ENCODE assay signal across 9 cellular contexts in the genomic region with DNA sequence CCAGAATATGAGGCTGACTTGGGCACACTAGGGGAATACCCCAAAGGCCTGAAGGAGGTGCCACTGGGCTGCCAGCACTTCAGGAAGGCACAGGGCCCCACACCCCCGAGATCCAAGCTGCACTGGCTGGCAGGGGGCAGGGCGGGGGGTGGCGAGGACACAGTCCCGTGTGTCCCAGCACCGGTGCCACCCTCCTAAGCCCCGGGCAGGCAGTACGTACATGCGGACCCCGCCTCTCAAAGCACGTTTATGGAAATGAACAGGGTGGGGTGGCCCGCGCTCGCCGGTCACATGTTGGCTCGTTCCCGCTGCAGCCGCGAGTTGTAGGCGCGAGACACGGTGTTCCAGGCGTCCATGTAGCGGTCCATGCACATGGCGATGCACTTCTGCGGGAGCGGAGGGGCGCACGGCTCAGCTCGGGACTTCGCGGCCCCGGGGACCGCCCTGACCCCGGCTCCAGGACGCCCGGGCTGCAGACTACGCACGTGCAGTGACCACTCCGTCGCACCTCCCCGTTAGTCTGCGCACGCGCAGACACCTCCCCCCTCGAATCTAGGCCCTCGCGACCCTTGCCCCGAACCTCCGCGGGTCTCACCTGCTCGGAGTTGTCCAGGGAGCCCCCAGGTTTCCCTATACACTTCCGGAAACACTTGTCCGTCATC. TPM values are rescaled to one million over a fixed set of nuclear protein-coding genes. Genes with fewer than 3 reads are reported as not detected.
A peak's percentile ranks its signal among the peaks of the same experiment; 100 is the strongest.
DNase-seq lines count a peak whose midpoint lies in the region; ATAC-seq, FAIRE-seq and TF ChIP-seq lines count a peak whose summit lies in the region.
"Had no signal": no experiment of that assay in that cellular context is flagged by ENCODE, and none has a peak within 500 bp of the region (broad histone marks: within the 10 kb centered on the region; RNA-seq: fewer than 3 reads in every experiment).

No MANE protein-coding gene starts in this region.

- TF ChIP-seq CTCF in gastroesophageal sphincter (IDR thresholded peaks at IDR 0.05), result no peak
- no peak for TF ChIP-seq CTCF in pancreas (IDR thresholded peaks at IDR 0.05)

- no peaks in the 10 kb centered on the region for H3K9me3 Mint-ChIP-seq in activated T-helper 2 cell treated with anti-CD3 and anti-CD28 coated beads, Interferon-gamma antibody, Interleukin-2, Interleukin-4, amounts not matched to agents 10 μg/mL and 5 μg/mL and 100 μg/mL, durations not matched to agents 14 hours and 24 hours and 36 hours

- H3K27me3 ChIP-seq in gastroesophageal sphincter, result no peaks in the 10 kb centered on the region
- no peaks in the 10 kb centered on the region for H3K27me3 ChIP-seq in pancreas

- H3K9me3 ChIP-seq in gastroesophageal sphincter (no peaks in the 10 kb centered on the region), pancreas (no peaks in the 10 kb centered on the region)

- H3K4me3 Mint-ChIP-seq in activated T-helper 2 cell treated with anti-CD3 and anti-CD28 coated beads, Interferon-gamma antibody, Interleukin-2, Interleukin-4, amounts not matched to agents 10 μg/mL and 5 μg/mL and 100 μg/mL, durations not matched to agents 14 hours and 24 hours and 36 hours (ENCODE audit: low read depth), result peak overlapping the region; percentile 95

- no peak for TF ChIP-seq EP300 in gastroesophageal sphincter (IDR thresholded peaks at IDR 0.05)

- TF ChIP-seq POLR2A in gastroesophageal sphincter (IDR thresholded peaks at IDR 0.05), result no peak

- peaks cover 44% of the 10 kb centered on the region for H3K36me3 Mint-ChIP-seq in activated T-helper 2 cell treated with anti-CD3 and anti-CD28 coated beads, Interferon-gamma antibody, Interleukin-2, Interleukin-4, amounts not matched to agents 10 μg/mL and 5 μg/mL and 100 μg/mL, durations not matched to agents 14 hours and 24 hours and 36 hours (ENCODE audit: low read depth)

- H3K27ac Mint-ChIP-seq in activated T-helper 2 cell treated with anti-CD3 and anti-CD28 coated beads, Interferon-gamma antibody, Interleukin-2, Interleukin-4, amounts not matched to agents 10 μg/mL and 5 μg/mL and 100 μg/mL, durations not matched to agents 14 hours and 24 hours and 36 hours, result peak overlapping the region; percentile 96

- intact Hi-C loops in activated T-helper 2 cell treated with anti-CD3 and anti-CD28 coated beads, Interferon-gamma antibody, Interleukin-2, Interleukin-4, amounts not matched to agents 10 μg/mL and 5 μg/mL and 100 μg/mL, durations not matched to agents 14 hours and 24 hours and 36 hours (cut with micrococcal nuclease), result loop anchor here (1.0 kb wide), 1 partner anchor 31 kb away; no protein-coding TSS in a partner anchor
- intact Hi-C loops in pancreas (cut with DNase I), result no loop called here

- H3K4me3 ChIP-seq in gastroesophageal sphincter (peak overlapping the region; percentile 79 to 90), pancreas (peak overlapping the region; percentile 80 to 92 (median 86))

- peaks cover 3 to 51% (median 27%) of the 10 kb centered on the region in 3 donors for H3K4me1 ChIP-seq in gastroesophageal sphincter
- H3K4me1 ChIP-seq in pancreas, result peaks cover 5 to 24% (median 7%) of the 10 kb centered on the region in 3 donors

- H3K27ac ChIP-seq in gastroesophageal sphincter (peak overlapping the region; percentile 89 to 98 (median 96)), pancreas (peak overlapping the region; percentile 95 to 97 (median 96))

- peaks cover 4% of the 10 kb centered on the region for H3K4me1 Mint-ChIP-seq in activated T-helper 2 cell treated with anti-CD3 and anti-CD28 coated beads, Interferon-gamma antibody, Interleukin-2, Interleukin-4, amounts not matched to agents 10 μg/mL and 5 μg/mL and 100 μg/mL, durations not matched to agents 14 hours and 24 hours and 36 hours (ENCODE audit: low read depth)

- 2 to 40% methylated on average over 1 to 8 of the region's 53 CpGs for WGBS in gastroesophageal sphincter (ENCODE audit: low coverage in 1 of 2), 2 donors
- 2 to 7% methylated on average over 46 to 53 of the region's 53 CpGs for WGBS in pancreas, 2 donors

- ATAC-seq in HG02610 (IDR thresholded peaks at IDR 0.05; ENCODE audit: unreplicated experiment) (peak; percentile 8), gastroesophageal sphincter (peak; percentile 9), pancreas (peak; percentile 5 to 27 (median 16)), GM18858 (IDR thresholded peaks at IDR 0.05; ENCODE audit: unreplicated experiment) (no peak)

- no peak for FAIRE-seq in pancreas (lab: Jason Lieb, UNC)
- FAIRE-seq: A204.1 had no signal

- peak; percentile 82 for DNase-seq in DMS 273 (lab: John Stamatoyannopoulos, UW; ENCODE audit: unreplicated experiment)
- no peak for DNase-seq in DMS 273 treated with DMSO at 0.1 percent for 48 hours (lab: John Stamatoyannopoulos, UW)
- peak; percentile 43 for DNase-seq in NCI-H2171 (lab: John Stamatoyannopoulos, UW)
- DNase-seq in activated T-helper 2 cell treated with anti-CD3 and anti-CD28 coated beads, Interferon-gamma antibody, Interleukin-2, Interleukin-4, amounts not matched to agents 10 μg/mL and 5 μg/mL and 100 μg/mL, durations not matched to agents 14 hours and 24 hours and 36 hours (ENCODE audit: low spot score), result peak; percentile 52
- peak; percentile 51 to 88 (median 64) for DNase-seq in pancreas

- no peaks in the 10 kb centered on the region for H3K27me3 Mint-ChIP-seq in activated T-helper 2 cell treated with anti-CD3 and anti-CD28 coated beads, Interferon-gamma antibody, Interleukin-2, Interleukin-4, amounts not matched to agents 10 μg/mL and 5 μg/mL and 100 μg/mL, durations not matched to agents 14 hours and 24 hours and 36 hours (ENCODE audit: low read depth)

- H3K36me3 ChIP-seq in gastroesophageal sphincter (peaks cover 0 to 27% of the 10 kb centered on the region in 2 donors), pancreas (no peaks in the 10 kb centered on the region)

RNA-seq across cellular contexts. Expression of gene TIMM13, which starts 0.6 kb away (rescaled TPM):
- total RNA-seq in activated T-helper 2 cell treated with anti-CD3 and anti-CD28 coated beads, Interferon-gamma antibody, Interleukin-2, Interleukin-4, amounts not matched to agents 10 μg/mL and 5 μg/mL and 100 μg/mL, durations not matched to agents 14 hours and 24 hours and 36 hours, result 139 and 145 TPM in 2 replicates
- total RNA-seq in gastroesophageal sphincter (10 to 100 TPM; 22.9 to 32.2 (median 27.3) TPM), pancreas (10 to 100 TPM; 37.7 to 71.8 (median 48.2) TPM)
- 10 to 100 TPM; 43.3 to 51.7 TPM for polyA plus RNA-seq in pancreas

RNA-seq across cellular contexts. Expression of gene LMNB2, which starts 30.0 kb away (rescaled TPM):
- 111 and 115 TPM in 2 replicates for total RNA-seq in activated T-helper 2 cell treated with anti-CD3 and anti-CD28 coated beads, Interferon-gamma antibody, Interleukin-2, Interleukin-4, amounts not matched to agents 10 μg/mL and 5 μg/mL and 100 μg/mL, durations not matched to agents 14 hours and 24 hours and 36 hours
- total RNA-seq in gastroesophageal sphincter (10 to 100 TPM; 17.4 to 41.5 (median 26.8) TPM), pancreas (10 to 100 TPM in 3 of 6 donors, 1 to 10 TPM in 3; 3.9 to 14.8 (median 9.7) TPM)
- polyA plus RNA-seq in pancreas, result 10 to 100 TPM in 1 of 2 donors, 1 to 10 TPM in 1; 5.2 to 11.9 TPM

RNA-seq across cellular contexts. Expression of gene GADD45B, which starts 49.1 kb away (rescaled TPM):
- 90.7 and 95.2 TPM in 2 replicates for total RNA-seq in activated T-helper 2 cell treated with anti-CD3 and anti-CD28 coated beads, Interferon-gamma antibody, Interleukin-2, Interleukin-4, amounts not matched to agents 10 μg/mL and 5 μg/mL and 100 μg/mL, durations not matched to agents 14 hours and 24 hours and 36 hours
- total RNA-seq in gastroesophageal sphincter (100 to 1,000 TPM in 1 of 4 donors, 10 to 100 TPM in 3; 69.9 to 374 (median 88.7) TPM), pancreas (10 to 100 TPM; 20.4 to 58.8 (median 42.3) TPM)
- 100 to 1,000 TPM; 182 to 237 TPM for polyA plus RNA-seq in pancreas
